34 cellular contexts compared by ENCODE assay signal in genomic region chr19:5843295-5843927, GRCh38. TPM values are rescaled to one million over a fixed set of nuclear protein-coding genes. Genes with fewer than 3 reads are reported as not detected.
"Had no signal": no experiment of that assay in that cellular context is flagged by ENCODE, and none has a peak within 500 bp of the region (broad histone marks: within the 10 kb centered on the region; RNA-seq: fewer than 3 reads in every experiment).

No MANE protein-coding gene starts in this region.

- H3K9me3 ChIP-seq: esophagus muscularis mucosa, gastrocnemius medialis had no signal

- H3K36me3 Mint-ChIP-seq: activated CD4-positive, alpha-beta memory T cell treated with anti-CD3 and anti-CD28 coated beads for 36 hours; activated CD8-positive, alpha-beta memory T cell treated with anti-CD3 and anti-CD28 coated beads, Interleukin-2, amount 10 ng/mL, durations not matched to agents 7 days and 5 days; activated naive CD8-positive, alpha-beta T cell had no signal

- H3K4me1 ChIP-seq: foreskin keratinocyte, gastrocnemius medialis had no signal

- H3K4me3 Mint-ChIP-seq: activated CD4-positive, alpha-beta memory T cell treated with anti-CD3 and anti-CD28 coated beads for 36 hours; activated CD4-positive, alpha-beta T cell treated with anti-CD3 and anti-CD28 coated beads for 36 hours; activated CD4-positive, alpha-beta T cell treated with anti-CD3 and anti-CD28 coated beads, Interleukin-2, amount 10 ng/mL, durations not matched to agents 24 days and 14 days; activated CD8-positive, alpha-beta memory T cell treated with anti-CD3 and anti-CD28 coated beads, Interleukin-2, amount 10 ng/mL, durations not matched to agents 7 days and 5 days; activated CD8-positive, alpha-beta T cell treated with anti-CD3 and anti-CD28 coated beads, Interleukin-2, amount 10 ng/mL, durations not matched to agents 7 days and 5 days; activated naive CD8-positive, alpha-beta T cell; central memory CD8-positive, alpha-beta T cell; dendritic cell treated with granulocyte-macrophage colony-stimulating factor and Interleukin-4, amounts not matched to agents 40 ng/mL and 50 ng/mL, for 4 days; effector memory CD8-positive, alpha-beta T cell had no signal

- ATAC-seq: activated CD4-positive, alpha-beta T cell treated with anti-CD3 and anti-CD28 coated beads for 36 hours; activated CD8-positive, alpha-beta memory T cell treated with anti-CD3 and anti-CD28 coated beads, Interleukin-2, amount 10 ng/mL, durations not matched to agents 7 days and 5 days; activated CD8-positive, alpha-beta T cell treated with anti-CD3 and anti-CD28 coated beads, Interleukin-2, amount 10 ng/mL, durations not matched to agents 7 days and 5 days; effector memory CD8-positive, alpha-beta T cell; foreskin keratinocyte; gastrocnemius medialis had no signal

- H3K27me3 Mint-ChIP-seq: activated CD4-positive, alpha-beta memory T cell treated with anti-CD3 and anti-CD28 coated beads for 36 hours; activated CD4-positive, alpha-beta T cell treated with anti-CD3 and anti-CD28 coated beads, Interleukin-2, amount 10 ng/mL, durations not matched to agents 24 days and 14 days; activated naive CD8-positive, alpha-beta T cell had no signal

- H3K27me3 ChIP-seq: brain microvascular endothelial cell, esophagus muscularis mucosa had no signal

- H3K36me3 ChIP-seq: brain microvascular endothelial cell, esophagus muscularis mucosa, gastrocnemius medialis had no signal

- H3K27ac Mint-ChIP-seq: activated CD4-positive, alpha-beta memory T cell treated with anti-CD3 and anti-CD28 coated beads for 36 hours; activated CD4-positive, alpha-beta T cell treated with anti-CD3 and anti-CD28 coated beads for 36 hours; activated CD4-positive, alpha-beta T cell treated with anti-CD3 and anti-CD28 coated beads, Interleukin-2, amount 10 ng/mL, durations not matched to agents 24 days and 14 days; activated CD8-positive, alpha-beta memory T cell treated with anti-CD3 and anti-CD28 coated beads, Interleukin-2, amount 10 ng/mL, durations not matched to agents 7 days and 5 days; activated CD8-positive, alpha-beta T cell treated with anti-CD3 and anti-CD28 coated beads, Interleukin-2, amount 10 ng/mL, durations not matched to agents 7 days and 5 days; activated naive CD8-positive, alpha-beta T cell; dendritic cell treated with granulocyte-macrophage colony-stimulating factor and Interleukin-4, amounts not matched to agents 40 ng/mL and 50 ng/mL, for 4 days; effector memory CD8-positive, alpha-beta T cell had no signal

- DNase-seq: activated CD4-positive, alpha-beta memory T cell treated with anti-CD3 and anti-CD28 coated beads for 36 hours; activated CD4-positive, alpha-beta T cell treated with anti-CD3 and anti-CD28 coated beads for 36 hours; activated CD4-positive, alpha-beta T cell treated with anti-CD3 and anti-CD28 coated beads, Interleukin-2, amount 10 ng/mL, durations not matched to agents 24 days and 14 days; activated CD4-positive, CD25-positive, alpha-beta regulatory T cell; activated CD4-positive, CD25-positive, alpha-beta regulatory T cell treated with anti-CD3 and anti-CD28 coated beads, Interleukin-2, amount 50 U/mL, for 72 hours; activated CD8-positive, alpha-beta memory T cell treated with anti-CD3 and anti-CD28 coated beads, Interleukin-2, amount 10 ng/mL, durations not matched to agents 7 days and 5 days; activated CD8-positive, alpha-beta memory T cell treated with anti-CD3 and anti-CD28 coated beads, Interleukin-2, amount 50 U/mL, for 4 hours; activated CD8-positive, alpha-beta T cell treated with anti-CD3 and anti-CD28 coated beads, Interleukin-2, amount 10 ng/mL, durations not matched to agents 7 days and 5 days; activated gamma-delta T cell; activated naive CD4-positive, alpha-beta T cell; activated naive CD4-positive, alpha-beta T cell treated with anti-CD3 and anti-CD28 coated beads, Interleukin-2, amount 50 U/mL, for 16 hours; activated T-cell treated with anti-CD3 and anti-CD28 coated beads, Interleukin-2, amount 50 U/mL, for 1 hour; activated T-cell treated with anti-CD3 and anti-CD28 coated beads, Interleukin-2, amount 50 U/mL, for 48 hours; amniotic stem cell; anterior cingulate cortex; brain microvascular endothelial cell; dorsolateral prefrontal cortex; effector CD4-positive, alpha-beta T cell; effector memory CD8-positive, alpha-beta T cell; erythroblast; foreskin keratinocyte; gastrocnemius medialis; glutamatergic neuron; T-helper 2 cell had no signal

- H3K9me3 Mint-ChIP-seq: activated CD4-positive, alpha-beta memory T cell treated with anti-CD3 and anti-CD28 coated beads for 36 hours; activated CD4-positive, alpha-beta T cell treated with anti-CD3 and anti-CD28 coated beads, Interleukin-2, amount 10 ng/mL, durations not matched to agents 24 days and 14 days; central memory CD8-positive, alpha-beta T cell; dendritic cell treated with granulocyte-macrophage colony-stimulating factor and Interleukin-4, amounts not matched to agents 40 ng/mL and 50 ng/mL, for 4 days; effector memory CD8-positive, alpha-beta T cell had no signal

- H3K27ac ChIP-seq: brain microvascular endothelial cell, coronary artery, dorsolateral prefrontal cortex, esophagus muscularis mucosa, foreskin keratinocyte, gastrocnemius medialis had no signal

- H3K4me3 ChIP-seq: coronary artery, dorsolateral prefrontal cortex, esophagus muscularis mucosa, gastrocnemius medialis had no signal

- H3K4me1 Mint-ChIP-seq: activated CD4-positive, alpha-beta T cell treated with anti-CD3 and anti-CD28 coated beads for 36 hours; central memory CD8-positive, alpha-beta T cell had no signal

RNA-seq across cellular contexts. Expression of gene FUT6, which starts 3.9 kb away (rescaled TPM):
- total RNA-seq: activated CD4-positive, alpha-beta memory T cell treated with anti-CD3 and anti-CD28 coated beads for 36 hours; activated CD4-positive, alpha-beta T cell treated with anti-CD3 and anti-CD28 coated beads for 36 hours; activated CD4-positive, alpha-beta T cell treated with anti-CD3 and anti-CD28 coated beads, Interleukin-2, amount 10 ng/mL, durations not matched to agents 24 days and 14 days; activated CD8-positive, alpha-beta memory T cell treated with anti-CD3 and anti-CD28 coated beads for 36 hours; activated CD8-positive, alpha-beta memory T cell treated with anti-CD3 and anti-CD28 coated beads, Interleukin-2, amount 10 ng/mL, durations not matched to agents 7 days and 5 days; cardiac septum; cerebellum; foreskin keratinocyte; T-helper 1 cell treated with Interleukin-12 subunit alpha and Interleukin-12 subunit beta and Interleukin-4 antibody, amounts not matched to agents 30 ng/mL and 1 ng/mL, for 36 hours had no signal
- polyA plus RNA-seq: foreskin keratinocyte had no signal

RNA-seq across cellular contexts. Expression of gene FUT3, which starts 7.8 kb away (rescaled TPM):
- total RNA-seq: activated CD4-positive, alpha-beta memory T cell treated with anti-CD3 and anti-CD28 coated beads for 36 hours; activated CD4-positive, alpha-beta T cell treated with anti-CD3 and anti-CD28 coated beads for 36 hours; activated CD4-positive, alpha-beta T cell treated with anti-CD3 and anti-CD28 coated beads, Interleukin-2, amount 10 ng/mL, durations not matched to agents 24 days and 14 days; activated CD8-positive, alpha-beta memory T cell treated with anti-CD3 and anti-CD28 coated beads for 36 hours; activated CD8-positive, alpha-beta memory T cell treated with anti-CD3 and anti-CD28 coated beads, Interleukin-2, amount 10 ng/mL, durations not matched to agents 7 days and 5 days; activated CD8-positive, alpha-beta T cell treated with anti-CD3 and anti-CD28 coated beads, Interleukin-2, amount 10 ng/mL, durations not matched to agents 7 days and 5 days; cardiac septum; T-helper 1 cell treated with Interleukin-12 subunit alpha and Interleukin-12 subunit beta and Interleukin-4 antibody, amounts not matched to agents 30 ng/mL and 1 ng/mL, for 36 hours had no signal

RNA-seq across cellular contexts. Expression of gene FUT5, which starts 26.9 kb away (rescaled TPM):
- total RNA-seq: activated CD4-positive, alpha-beta T cell treated with anti-CD3 and anti-CD28 coated beads, Interleukin-2, amount 10 ng/mL, durations not matched to agents 24 days and 14 days; activated CD8-positive, alpha-beta memory T cell treated with anti-CD3 and anti-CD28 coated beads for 36 hours; activated CD8-positive, alpha-beta memory T cell treated with anti-CD3 and anti-CD28 coated beads, Interleukin-2, amount 10 ng/mL, durations not matched to agents 7 days and 5 days; activated CD8-positive, alpha-beta T cell treated with anti-CD3 and anti-CD28 coated beads, Interleukin-2, amount 10 ng/mL, durations not matched to agents 7 days and 5 days; cardiac septum; cerebellum; esophagus muscularis mucosa; foreskin keratinocyte; gastrocnemius medialis; T-helper 1 cell treated with Interleukin-12 subunit alpha and Interleukin-12 subunit beta and Interleukin-4 antibody, amounts not matched to agents 30 ng/mL and 1 ng/mL, for 36 hours had no signal
- polyA plus RNA-seq: adipose tissue, foreskin keratinocyte had no signal

RNA-seq across cellular contexts. Expression of gene NRTN, which starts 38.5 kb away (rescaled TPM):
- total RNA-seq: activated CD8-positive, alpha-beta memory T cell treated with anti-CD3 and anti-CD28 coated beads, Interleukin-2, amount 10 ng/mL, durations not matched to agents 7 days and 5 days; activated CD8-positive, alpha-beta T cell treated with anti-CD3 and anti-CD28 coated beads, Interleukin-2, amount 10 ng/mL, durations not matched to agents 7 days and 5 days; cerebellum; gastrocnemius medialis had no signal
